In the genomic region with DNA sequence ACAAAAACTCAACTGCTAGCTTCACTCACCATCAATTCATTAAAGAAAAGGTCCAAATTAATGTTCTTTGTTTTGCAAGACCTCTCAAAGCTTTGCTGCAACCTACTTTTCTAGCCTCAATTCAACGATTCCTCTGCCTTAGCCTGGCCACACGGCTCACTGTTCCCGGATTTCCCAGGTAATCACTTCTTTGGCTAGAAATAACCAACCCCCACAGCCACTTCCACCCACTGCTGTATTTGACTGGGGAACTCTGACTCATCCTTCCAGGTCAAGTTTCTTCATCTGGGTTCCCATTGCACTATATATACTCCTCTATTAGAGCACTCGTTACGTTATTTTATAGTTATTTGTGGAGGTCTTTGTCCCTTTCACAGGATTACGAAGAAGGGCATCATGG, we compare ENCODE assay signal across 31 cellular contexts.
DNase-seq lines count a peak whose midpoint lies in the region; ATAC-seq, FAIRE-seq and TF ChIP-seq lines count a peak whose summit lies in the region.
"Had no signal": no experiment of that assay in that cellular context is flagged by ENCODE, and none has a peak within 500 bp of the region (broad histone marks: within the 10 kb centered on the region; RNA-seq: fewer than 3 reads in every experiment).

No MANE protein-coding gene starts in this region.

- POLR2A ChIA-PET in MCF 10A (lab: Yijun Ruan, JAX): no interaction called here
- POLR2A ChIA-PET in RWPE1 (lab: Yijun Ruan, JAX; ENCODE audit: low non-redundant PET): no interaction called here
- POLR2A ChIA-PET in naive thymus-derived CD8-positive, alpha-beta T cell (lab: Charles Lee): no interaction called here

- no peaks in the 10 kb centered on the region for H3K36me3 ChIP-seq in breast epithelium
- H3K36me3 ChIP-seq: cardiac muscle cell, colonic mucosa, transverse colon had no signal

- no peaks in the 10 kb centered on the region for H3K27me3 ChIP-seq in breast epithelium
- H3K27me3 ChIP-seq: colonic mucosa, foreskin keratinocyte, transverse colon had no signal

- no peak for TF ChIP-seq POLR2A in breast epithelium (IDR thresholded peaks at IDR 0.05)

- intact Hi-C loops in MCF 10A (cut with micrococcal nuclease) (no loop called here), breast epithelium (cut with DNase I; ENCODE audit: low total_unique reads) (no loop called here)

- H3K9me3 Mint-ChIP-seq in MCF 10A (ENCODE audit: unreplicated experiment): peaks cover 7% of the 10 kb centered on the region
- H3K9me3 Mint-ChIP-seq in naive thymus-derived CD8-positive, alpha-beta T cell: peaks cover 0 to 7% (median 4%) of the 10 kb centered on the region in 9 donors
- no peaks in the 10 kb centered on the region for H3K9me3 Mint-ChIP-seq in T-helper 2 cell treated with Interferon-gamma antibody and Interleukin-4, amounts not matched to agents 5 μg/mL and 100 μg/mL, for 36 hours
- H3K9me3 Mint-ChIP-seq: activated CD4-positive, alpha-beta T cell treated with anti-CD3 and anti-CD28 coated beads, Interleukin-2, amount 10 ng/mL, durations not matched to agents 24 days and 14 days; activated T-helper 2 cell treated with anti-CD3 and anti-CD28 coated beads, Interferon-gamma antibody, Interleukin-2, Interleukin-4, amounts not matched to agents 10 μg/mL and 5 μg/mL and 100 μg/mL, durations not matched to agents 14 hours and 24 hours and 36 hours; CD4-positive, alpha-beta T cell; natural killer cell treated with Interleukin-12 subunit alpha and Interleukin-12 subunit beta and Interleukin-15 and Interleukin-18, amount 100 ng/mL, for 72 hours had no signal

- no peak overlapping the region for H3K4me3 ChIP-seq in breast epithelium
- H3K4me3 ChIP-seq: cardiac muscle cell, colonic mucosa, lung, mucosa of descending colon, psoas muscle, transverse colon had no signal

- no peak overlapping the region for H3K27ac Mint-ChIP-seq in MCF 10A (ENCODE audit: low read depth, unreplicated experiment)
- no peak overlapping the region for H3K27ac Mint-ChIP-seq in naive thymus-derived CD8-positive, alpha-beta T cell
- no peak overlapping the region for H3K27ac Mint-ChIP-seq in T-helper 2 cell treated with Interferon-gamma antibody and Interleukin-4, amounts not matched to agents 5 μg/mL and 100 μg/mL, for 36 hours
- H3K27ac Mint-ChIP-seq: activated CD4-positive, alpha-beta T cell treated with anti-CD3 and anti-CD28 coated beads, Interleukin-2, amount 10 ng/mL, durations not matched to agents 24 days and 14 days; activated naive CD4-positive, alpha-beta T cell treated with anti-CD3 and anti-CD28 coated beads, Interleukin-2, amount 50 U/mL, for 72 hours; activated T-helper 2 cell treated with anti-CD3 and anti-CD28 coated beads, Interferon-gamma antibody, Interleukin-2, Interleukin-4, amounts not matched to agents 10 μg/mL and 5 μg/mL and 100 μg/mL, durations not matched to agents 14 hours and 24 hours and 36 hours; CD4-positive, alpha-beta T cell; natural killer cell treated with Interleukin-12 subunit alpha and Interleukin-12 subunit beta and Interleukin-15 and Interleukin-18, amount 100 ng/mL, for 72 hours; stimulated activated effector memory CD8-positive, alpha-beta T cell treated with anti-CD3 and anti-CD28 coated beads, Interleukin-12 subunit alpha, Interleukin-12 subunit beta, amount 100 ng/mL, for 72 hours had no signal

- BruUV-seq in MCF 10A (replicated peaks; lab: Mats Ljungman, UMichigan): no TSS peak

- H3K36me3 Mint-ChIP-seq in MCF 10A (ENCODE audit: insufficient read depth, unreplicated experiment): no peaks in the 10 kb centered on the region
- H3K36me3 Mint-ChIP-seq in naive thymus-derived CD8-positive, alpha-beta T cell: peaks cover 0 to 9% (median 0%) of the 10 kb centered on the region in 3 donors
- no peaks in the 10 kb centered on the region for H3K36me3 Mint-ChIP-seq in T-helper 2 cell treated with Interferon-gamma antibody and Interleukin-4, amounts not matched to agents 5 μg/mL and 100 μg/mL, for 36 hours (ENCODE audit: low read depth)
- H3K36me3 Mint-ChIP-seq: activated naive CD4-positive, alpha-beta T cell treated with anti-CD3 and anti-CD28 coated beads, Interleukin-2, amount 50 U/mL, for 72 hours; natural killer cell treated with Interleukin-12 subunit alpha and Interleukin-12 subunit beta and Interleukin-15 and Interleukin-18, amount 100 ng/mL, for 72 hours; stimulated activated effector memory CD8-positive, alpha-beta T cell treated with anti-CD3 and anti-CD28 coated beads, Interleukin-12 subunit alpha, Interleukin-12 subunit beta, amount 100 ng/mL, for 72 hours had no signal

- peaks cover 0 to 3% of the 10 kb centered on the region in 2 donors for H3K9me3 ChIP-seq in breast epithelium
- H3K9me3 ChIP-seq: colonic mucosa, mucosa of descending colon, psoas muscle, transverse colon had no signal

- peak; percentile 86 for DNase-seq in MCF 10A (ENCODE audit: unreplicated experiment)
- DNase-seq in breast epithelium (ENCODE audit: low spot score in 2 of 2): no peak
- peak; percentile 54 for DNase-seq in RWPE1 (ENCODE audit: low spot score)
- peak; percentile 26 to 76 for DNase-seq in dermis microvascular lymphatic vessel endothelial cell (ENCODE audit: low read depth in 2 of 2)
- peak; percentile 42 for DNase-seq in urothelium cell line (ENCODE audit: low spot score)
- DNase-seq in naive thymus-derived CD8-positive, alpha-beta T cell: no peak
- no peak for DNase-seq in T-helper 2 cell treated with Interferon-gamma antibody and Interleukin-4, amounts not matched to agents 5 μg/mL and 100 μg/mL, for 36 hours (ENCODE audit: low spot score)
- no peak for DNase-seq in stimulated activated CD4-positive, alpha-beta T cell treated with anti-CD3 and anti-CD28 coated beads, Interleukin-2, amount 100 ng/mL, for 24 hours
- DNase-seq: activated CD4-positive, alpha-beta T cell treated with anti-CD3 and anti-CD28 coated beads, Interleukin-2, amount 10 ng/mL, durations not matched to agents 24 days and 14 days; activated CD8-positive, alpha-beta memory T cell treated with anti-CD3 and anti-CD28 coated beads for 24 hours; activated T-cell treated with anti-CD3 and anti-CD28 coated beads for 4 hours; CD4-positive, alpha-beta T cell; colonic mucosa; foreskin keratinocyte; mucosa of descending colon; NCI-H1694 treated with DMSO at 0.1 percent for 48 hours; NCI-H2171; NCI-H510A treated with DMSO at 0.1 percent for 48 hours; NK-92 treated with Interleukin-12 subunit alpha and Interleukin-12 subunit beta, amount 100 ng/mL, for 24 hours; psoas muscle; SW 1271; T1000; transverse colon had no signal

- CTCF ChIA-PET in MCF 10A (lab: Yijun Ruan, JAX) (interaction anchor here (0.8 to 1.0 kb wide), 3 partner anchors 92 to 248 kb away, joined by 3 to 4 read pairs (median 4); no protein-coding TSS in a partner anchor), RWPE1 (lab: Yijun Ruan, JAX) (interaction anchor here (0.6 kb wide), 1 partner anchor 8 kb away, joined by 3 read pairs; no protein-coding TSS in a partner anchor)

- H3K27ac ChIP-seq in breast epithelium (no peak overlapping the region), RWPE1 (no peak overlapping the region)
- H3K27ac ChIP-seq: cardiac muscle cell, colonic mucosa, foreskin keratinocyte, HL-60, psoas muscle, transverse colon had no signal

- peaks cover 8% of the 10 kb centered on the region for H3K4me1 Mint-ChIP-seq in MCF 10A (ENCODE audit: insufficient read depth, unreplicated experiment)
- no peaks in the 10 kb centered on the region for H3K4me1 Mint-ChIP-seq in naive thymus-derived CD8-positive, alpha-beta T cell
- H3K4me1 Mint-ChIP-seq in T-helper 2 cell treated with Interferon-gamma antibody and Interleukin-4, amounts not matched to agents 5 μg/mL and 100 μg/mL, for 36 hours (ENCODE audit: low read depth): no peaks in the 10 kb centered on the region
- H3K4me1 Mint-ChIP-seq: activated CD4-positive, alpha-beta T cell treated with anti-CD3 and anti-CD28 coated beads, Interleukin-2, amount 10 ng/mL, durations not matched to agents 24 days and 14 days; stimulated activated effector memory CD8-positive, alpha-beta T cell treated with anti-CD3 and anti-CD28 coated beads, Interleukin-12 subunit alpha, Interleukin-12 subunit beta, amount 100 ng/mL, for 72 hours had no signal

- no peak for FAIRE-seq in urothelium cell line (lab: Jason Lieb, UNC)
- FAIRE-seq: RCC 7860 had no signal

- no peak for ATAC-seq in naive thymus-derived CD8-positive, alpha-beta T cell
- ATAC-seq: activated naive CD4-positive, alpha-beta T cell treated with anti-CD3 and anti-CD28 coated beads, Interleukin-2, amount 50 U/mL, for 72 hours; foreskin keratinocyte; mucosa of descending colon; natural killer cell treated with Interleukin-12 subunit alpha and Interleukin-12 subunit beta and Interleukin-15 and Interleukin-18, amount 100 ng/mL, for 72 hours; stimulated activated effector memory CD8-positive, alpha-beta T cell treated with anti-CD3 and anti-CD28 coated beads, Interleukin-12 subunit alpha, Interleukin-12 subunit beta, amount 100 ng/mL, for 72 hours had no signal

- H3K4me1 ChIP-seq in breast epithelium: no peaks in the 10 kb centered on the region
- H3K4me1 ChIP-seq: colonic mucosa, foreskin keratinocyte, psoas muscle, transverse colon had no signal

- TF ChIP-seq CTCF in MCF 10A (IDR thresholded peaks at IDR 0.05; ENCODE audit: unreplicated experiment) (no peak), breast epithelium (IDR thresholded peaks at IDR 0.05) (no peak), RWPE1 (conservative IDR thresholded peaks at IDR 0.05; ENCODE audit: low read depth) (no peak)

- H3K4me3 Mint-ChIP-seq in MCF 10A (ENCODE audit: unreplicated experiment): no peak overlapping the region
- no peak overlapping the region for H3K4me3 Mint-ChIP-seq in naive thymus-derived CD8-positive, alpha-beta T cell
- no peak overlapping the region for H3K4me3 Mint-ChIP-seq in T-helper 2 cell treated with Interferon-gamma antibody and Interleukin-4, amounts not matched to agents 5 μg/mL and 100 μg/mL, for 36 hours
- H3K4me3 Mint-ChIP-seq: activated CD4-positive, alpha-beta T cell treated with anti-CD3 and anti-CD28 coated beads, Interleukin-2, amount 10 ng/mL, durations not matched to agents 24 days and 14 days; CD4-positive, alpha-beta T cell; natural killer cell treated with Interleukin-12 subunit alpha and Interleukin-12 subunit beta and Interleukin-15 and Interleukin-18, amount 100 ng/mL, for 72 hours; stimulated activated effector memory CD8-positive, alpha-beta T cell treated with anti-CD3 and anti-CD28 coated beads, Interleukin-12 subunit alpha, Interleukin-12 subunit beta, amount 100 ng/mL, for 72 hours had no signal

- H3K27me3 Mint-ChIP-seq in MCF 10A (ENCODE audit: insufficient read depth, unreplicated experiment): no peaks in the 10 kb centered on the region
- H3K27me3 Mint-ChIP-seq in naive thymus-derived CD8-positive, alpha-beta T cell: peaks cover 16 to 49% (median 26%) of the 10 kb centered on the region in 5 donors
- H3K27me3 Mint-ChIP-seq in T-helper 2 cell treated with Interferon-gamma antibody and Interleukin-4, amounts not matched to agents 5 μg/mL and 100 μg/mL, for 36 hours (ENCODE audit: low read depth): peaks cover 11% of the 10 kb centered on the region

Comparison
In these comparisons a context has a peak if more than half of its experiments do, and no peak if none do; other contexts are left out.
1. DNase-seq: peak in MCF 10A (single experiment), RWPE1 (single experiment), dermis microvascular lymphatic vessel endothelial cell (2 of 2) and urothelium cell line (single experiment); none in breast epithelium (0 of 2), naive thymus-derived CD8-positive, alpha-beta T cell (0 of 10), T-helper 2 cell treated with Interferon-gamma antibody and Interleukin-4, amounts not matched to agents 5 μg/mL and 100 μg/mL, for 36 hours (single experiment) and stimulated activated CD4-positive, alpha-beta T cell treated with anti-CD3 and anti-CD28 coated beads, Interleukin-2, amount 100 ng/mL, for 24 hours (0 of 2).